ENCODE assay signal across 28 cellular contexts in the genomic region with DNA sequence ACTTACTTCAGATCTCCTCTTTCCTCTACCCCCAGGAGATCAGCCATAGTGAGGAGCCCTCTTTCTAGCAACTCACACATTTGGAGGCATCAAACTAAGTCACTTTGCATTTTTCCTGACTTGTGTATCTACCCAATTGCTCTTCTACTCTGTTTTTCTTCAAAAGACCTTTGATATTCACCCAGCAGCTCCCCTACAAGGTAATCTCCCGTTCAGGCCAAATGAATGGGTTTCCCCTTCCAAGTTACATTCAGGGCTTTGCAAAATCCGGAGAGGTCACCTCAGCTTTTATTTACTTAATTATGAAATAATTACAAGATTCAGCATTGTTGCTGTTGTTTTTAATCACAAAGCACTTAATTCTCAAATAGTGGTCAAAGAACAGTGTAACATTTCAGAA.
"Had no signal": no experiment of that assay in that cellular context is flagged by ENCODE, and none has a peak within 500 bp of the region (broad histone marks: within the 10 kb centered on the region; RNA-seq: fewer than 3 reads in every experiment).

No MANE protein-coding gene starts in this region.

- H3K9me3 ChIP-seq: left ventricle myocardium inferior, pancreas, prostate gland, suprapubic skin, thoracic aorta, tibial artery, uterus had no signal

- FAIRE-seq: islet of Langerhans, kidney, pancreas had no signal

- H3K27me3 ChIP-seq: hepatocyte, pancreas, suprapubic skin, tibial artery, uterus had no signal

- H3K4me1 ChIP-seq: prostate gland had no signal

- DNase-seq: immature natural killer cell; kidney; left colon; left ventricle myocardium inferior; naive B cell; natural killer cell; nucleus accumbens; pancreas; posterior cingulate gyrus; retina; right cardiac atrium; stimulated activated CD4-positive, alpha-beta T cell treated with anti-CD3 and anti-CD28 coated beads, Interleukin-12 subunit alpha, Interleukin-12 subunit beta, amount 100 ng/mL, for 4 hours; stimulated activated CD4-positive, alpha-beta T cell treated with anti-CD3 and anti-CD28 coated beads, Interleukin-15, amount 100 ng/mL, for 24 hours; stimulated activated CD4-positive, alpha-beta T cell treated with anti-CD3 and anti-CD28 coated beads, Interleukin-2, amount 100 ng/mL, for 24 hours; stimulated activated CD4-positive, alpha-beta T cell treated with anti-CD3 and anti-CD28 coated beads, Interleukin-4, amount 100 ng/mL, for 24 hours; stimulated activated naive CD4-positive, alpha-beta T cell; tibial artery; trophoblast cell; uterus had no signal

- H2AFZ ChIP-seq: hepatocyte had no signal

- H3K4me2 ChIP-seq: hepatocyte had no signal

- H3K4me3 ChIP-seq: hepatocyte, left ventricle myocardium inferior, lung, pancreas, prostate gland, skin epidermis, suprapubic skin, thoracic aorta, tibial artery, uterus had no signal

- ATAC-seq: left colon; natural killer cell; pancreas; right cardiac atrium; sciatic nerve; stimulated activated effector memory CD8-positive, alpha-beta T cell treated with anti-CD3 and anti-CD28 coated beads, Interleukin-12 subunit alpha, Interleukin-12 subunit beta, amount 100 ng/mL, for 72 hours had no signal

- H3K36me3 ChIP-seq: pancreas, prostate gland, suprapubic skin, thoracic aorta, tibial artery, uterus had no signal

- H3K27ac ChIP-seq: hepatocyte, left ventricle myocardium inferior, pancreas, prostate gland, skin epidermis, suprapubic skin, thoracic aorta, tibial artery, uterus had no signal
